ENCODE assay signal across 8 cellular contexts in the genomic region with DNA sequence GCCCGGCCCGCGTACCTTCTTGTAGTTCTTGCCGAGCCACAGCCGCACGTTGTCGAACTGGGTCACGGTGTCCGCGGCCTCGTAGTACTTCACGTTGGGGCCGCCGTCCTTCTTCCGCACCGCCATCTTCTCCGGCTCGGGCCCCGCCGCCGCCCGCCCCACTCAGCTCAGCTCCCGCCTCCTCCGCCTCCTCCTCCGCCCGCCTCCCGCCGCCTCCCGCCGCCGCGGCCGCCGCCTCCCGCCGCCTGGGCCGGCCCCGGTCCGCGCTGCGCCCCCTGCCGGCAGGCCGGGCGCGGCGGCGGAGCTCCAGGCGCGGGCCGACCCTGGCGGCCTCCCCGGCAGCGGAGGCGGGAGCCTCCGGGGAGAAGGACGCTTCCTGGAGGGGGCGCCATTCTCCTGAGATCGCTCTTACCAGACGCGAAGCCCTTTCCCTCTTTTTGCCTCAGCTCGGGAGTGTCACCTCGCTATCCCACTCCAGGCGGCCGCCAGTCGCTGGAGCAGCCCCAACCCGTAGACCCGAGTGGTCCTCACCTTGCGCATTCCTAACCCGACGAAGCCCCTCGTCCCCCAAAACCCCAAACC.
DNase-seq lines count a peak whose midpoint lies in the region; ATAC-seq and TF ChIP-seq lines count a peak whose summit lies in the region.

SMARCC2 (minus strand) TSS at position 148 of the 582 bp plus-strand sequence; CDS start at position 126, 22 bp downstream.

- H3K4me3 ChIP-seq in GM12875 (ENCODE audit: low read depth, low read length), result peak within 1 kb of the TSS; percentile 81
- H3K4me3 ChIP-seq in astrocyte of the cerebellum (ENCODE audit: low read depth, low read length), result peak within 1 kb of the TSS; percentile 81

- TF ChIP-seq CTCF in GM12875 (IDR thresholded peaks at IDR 0.05; ENCODE audit: borderline replicate concordance, insufficient read depth, low read depth, low read length), result peak; percentile 88
- peak; percentile 44 for TF ChIP-seq CTCF in astrocyte of the cerebellum (IDR thresholded peaks at IDR 0.05; ENCODE audit: low read depth, low read length, missing control alignments)

- DNase-seq in NCI-H187 treated with DMSO at 0.1 percent for 48 hours (lab: John Stamatoyannopoulos, UW) (peak; percentile 37), T-helper 9 cell (peak; percentile 87), astrocyte of the cerebellum (ENCODE audit: low read depth) (peak; percentile 48), hippocampal formation (lab: John Stamatoyannopoulos, UW) (peak; percentile 63 to 69), retina (peak; percentile 89)

- peak; percentile 69 for ATAC-seq in HG02852 (IDR thresholded peaks at IDR 0.05; ENCODE audit: unreplicated experiment)
- no peak for ATAC-seq in HG02840 (IDR thresholded peaks at IDR 0.05; ENCODE audit: low FRiP score, unreplicated experiment)

- in situ Hi-C loops in astrocyte of the cerebellum (cut with HindIII; ENCODE audit: low sequenced_read_pairs), result no loop called here

Comparison
In these comparisons a context has a peak if more than half of its experiments do, and no peak if none do; other contexts are left out.
1. DNase-seq: peak in every context shown above with its lines; median percentile 89 in retina; 87 in T-helper 9 cell; 66 in hippocampal formation; 48 in astrocyte of the cerebellum; 37 in NCI-H187 treated with DMSO at 0.1 percent for 48 hours.